In the genomic region with DNA sequence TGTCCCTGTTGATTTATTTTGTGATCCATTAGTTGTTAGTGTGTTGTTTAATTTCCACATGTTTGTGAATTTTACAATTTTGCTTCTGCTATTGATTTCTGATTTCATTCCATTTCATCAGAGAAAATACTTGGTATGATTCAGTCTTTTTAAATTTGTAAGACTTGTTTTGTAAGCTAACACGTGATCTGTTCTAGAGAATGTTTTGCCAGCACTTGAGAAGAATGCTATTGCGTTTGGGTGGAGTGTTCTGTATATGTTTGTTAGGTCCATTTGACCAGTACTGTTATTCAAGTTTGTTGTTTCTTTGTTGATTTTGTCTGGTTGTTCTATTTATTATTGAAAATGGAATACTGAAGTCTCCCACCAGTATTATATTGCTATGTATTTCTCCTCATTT, we compare ENCODE assay signal across 25 cellular contexts. TPM values are rescaled to one million over a fixed set of nuclear protein-coding genes. Genes with fewer than 3 reads are reported as not detected.
A peak's percentile ranks its signal among the peaks of the same experiment; 100 is the strongest.
DNase-seq lines count a peak whose midpoint lies in the region; ATAC-seq and TF ChIP-seq lines count a peak whose summit lies in the region.
"Had no signal": no experiment of that assay in that cellular context is flagged by ENCODE, and none has a peak within 500 bp of the region (broad histone marks: within the 10 kb centered on the region; RNA-seq: fewer than 3 reads in every experiment).

No MANE protein-coding gene starts in this region.

- H2BK5ac ChIP-seq in mesenchymal stem cell (ENCODE audit: low read depth, low read length, poor library complexity, severe bottlenecking): no peak overlapping the region

- no peak overlapping the region for H2BK12ac ChIP-seq in mesenchymal stem cell (ENCODE audit: low read length in 2 of 2)

- H3K9ac ChIP-seq in endodermal cell (ENCODE audit: extremely low read depth, low read length, poor library complexity, severe bottlenecking): no peak overlapping the region
- H3K9ac ChIP-seq in mesenchymal stem cell (ENCODE audit: low read length): peak overlapping the region; percentile 76
- H3K9ac ChIP-seq: KMS-11 had no signal

- H2AK5ac ChIP-seq in mesenchymal stem cell (ENCODE audit: low read length, severe bottlenecking): no peak overlapping the region

- H3K18ac ChIP-seq in mesenchymal stem cell (ENCODE audit: low read depth in 1 of 2, low read length in 2 of 2): no peak overlapping the region

- peaks cover 6% of the 10 kb centered on the region for H3K79me1 ChIP-seq in mesenchymal stem cell (replicated peaks; ENCODE audit: low read length, poor library complexity, severe bottlenecking)

- H3K4me1 ChIP-seq in endodermal cell (ENCODE audit: control insufficient read depth, insufficient read depth, low read length) (no peaks in the 10 kb centered on the region), mesenchymal stem cell (ENCODE audit: control insufficient read depth, insufficient read depth, low read depth, low read length) (peaks cover 6% of the 10 kb centered on the region), upper lobe of right lung (no peaks in the 10 kb centered on the region)

- peaks cover 17% of the 10 kb centered on the region for H3K9me3 Mint-ChIP-seq in endodermal cell

- H3K36me3 Mint-ChIP-seq in endodermal cell (ENCODE audit: low read depth): peaks cover 17% of the 10 kb centered on the region

- intact Hi-C loops in left colon (cut with DNase I, micrococcal nuclease): no loop called here
- intact Hi-C loops in upper lobe of right lung (cut with DNase I): no loop called here

- H3K27me3 ChIP-seq in endodermal cell (ENCODE audit: control insufficient read depth, insufficient read depth, low read length, poor library complexity, severe bottlenecking): no peaks in the 10 kb centered on the region
- no peaks in the 10 kb centered on the region for H3K27me3 ChIP-seq in mesenchymal stem cell (ENCODE audit: control insufficient read depth in 1 of 2, insufficient read depth in 1 of 2, low read length in 2 of 2)
- no peaks in the 10 kb centered on the region for H3K27me3 ChIP-seq in upper lobe of right lung
- H3K27me3 ChIP-seq: adrenal gland, cardiac muscle cell, dorsolateral prefrontal cortex, tibial nerve had no signal

- no peak overlapping the region for H4K8ac ChIP-seq in mesenchymal stem cell (ENCODE audit: low read length)

- H3K4me1 Mint-ChIP-seq in endodermal cell: peaks cover 34% of the 10 kb centered on the region

- no peak overlapping the region for H3K4me2 ChIP-seq in mesenchymal stem cell (ENCODE audit: low read length, poor library complexity, severe bottlenecking)
- H3K4me2 ChIP-seq: A549, KMS-11 had no signal

- H3K27ac ChIP-seq in endodermal cell (ENCODE audit: low read depth, low read length) (no peak overlapping the region), mesenchymal stem cell (ENCODE audit: low read length, poor library complexity, severe bottlenecking) (no peak overlapping the region), upper lobe of right lung (no peak overlapping the region)
- H3K27ac ChIP-seq: A549, adrenal gland, C4-2B, cardiac muscle cell, dorsolateral prefrontal cortex, KMS-11 had no signal

- peak; percentile 85 for DNase-seq in AG10803 (ENCODE audit: low read depth)
- DNase-seq in NCI-H460 (ENCODE audit: extremely low read depth, low read depth): peak; percentile 46
- DNase-seq in endodermal cell: no peak
- peak; percentile 31 for DNase-seq in mesenchymal stem cell
- no peak for DNase-seq in left colon
- no peak for DNase-seq in upper lobe of right lung
- no peak for DNase-seq in activated T-cell treated with anti-CD3 and anti-CD28 coated beads, Interleukin-2, amount 50 U/mL, for 48 hours
- no peak for DNase-seq in stimulated activated CD4-positive, alpha-beta T cell treated with anti-CD3 and anti-CD28 coated beads, Interleukin-4, amount 100 ng/mL, for 24 hours
- DNase-seq: activated CD8-positive, alpha-beta T cell treated with anti-CD3 and anti-CD28 coated beads, Interleukin-2, amount 10 ng/mL, durations not matched to agents 7 days and 5 days; activated gamma-delta T cell treated with Interleukin-2 at 50 U/mL for 16 hours; adrenal gland; dorsolateral prefrontal cortex; mammary epithelial cell; MV-4-11; naive B cell; NCI-H1694; stimulated activated naive CD8-positive, alpha-beta T cell treated with anti-CD3 and anti-CD28 coated beads, Interleukin-15, amount 100 ng/mL, for 72 hours; T1000 had no signal

- H2BK120ac ChIP-seq in mesenchymal stem cell (ENCODE audit: low read depth, low read length): no peak overlapping the region

- no peak for ATAC-seq in left colon
- no peak for ATAC-seq in upper lobe of right lung
- ATAC-seq: A549; activated CD4-positive, CD25-positive, alpha-beta regulatory T cell treated with anti-CD3 and anti-CD28 coated beads, Interleukin-2, amount 50 U/mL, for 24 hours; activated CD8-positive, alpha-beta T cell treated with anti-CD3 and anti-CD28 coated beads, Interleukin-2, amount 10 ng/mL, durations not matched to agents 7 days and 5 days; SK-N-SH treated with all-trans-retinoic acid at 6 μM for 48 hours; stimulated activated naive CD8-positive, alpha-beta T cell treated with anti-CD3 and anti-CD28 coated beads, Interleukin-15, amount 100 ng/mL, for 72 hours had no signal

- WGBS in endodermal cell (ENCODE audit: insufficient coverage in 1 of 2, insufficient read length in 1 of 2), 2 experiments: 78 to 80% methylated on average over 1 to 2 of the region's 2 CpGs
- WGBS in mesenchymal stem cell: 31% methylated on average over 2 of the region's 2 CpGs

- H3K4ac ChIP-seq in mesenchymal stem cell (ENCODE audit: low read depth in 1 of 2, low read length in 2 of 2): no peak overlapping the region

- peak overlapping the region; percentile 7 for H3K4me3 Mint-ChIP-seq in endodermal cell
- H3K4me3 Mint-ChIP-seq: activated CD8-positive, alpha-beta T cell treated with anti-CD3 and anti-CD28 coated beads, Interleukin-2, amount 10 ng/mL, durations not matched to agents 7 days and 5 days; naive B cell; stimulated activated naive CD8-positive, alpha-beta T cell treated with anti-CD3 and anti-CD28 coated beads, Interleukin-15, amount 100 ng/mL, for 72 hours had no signal

- no peak overlapping the region for H3K14ac ChIP-seq in mesenchymal stem cell (ENCODE audit: low read length in 2 of 2)

- no peaks in the 10 kb centered on the region for H3K27me3 Mint-ChIP-seq in endodermal cell (ENCODE audit: insufficient read depth)
- H3K27me3 Mint-ChIP-seq: naive B cell; stimulated activated naive CD8-positive, alpha-beta T cell treated with anti-CD3 and anti-CD28 coated beads, Interleukin-15, amount 100 ng/mL, for 72 hours had no signal

- no peak overlapping the region for H2BK15ac ChIP-seq in mesenchymal stem cell (ENCODE audit: low read depth, poor library complexity, severe bottlenecking)

- no peak overlapping the region for H2AFZ ChIP-seq in mesenchymal stem cell (ENCODE audit: low read depth, low read length)

- H3K9me3 ChIP-seq in endodermal cell (ENCODE audit: control insufficient read depth, low read length) (peaks cover 12% of the 10 kb centered on the region), mesenchymal stem cell (ENCODE audit: control insufficient read depth, low read length) (peaks cover 14% of the 10 kb centered on the region), upper lobe of right lung (peaks cover 8% of the 10 kb centered on the region)

- no peak overlapping the region for H3K23ac ChIP-seq in mesenchymal stem cell (ENCODE audit: low read length in 2 of 2)

- H4K91ac ChIP-seq in mesenchymal stem cell (ENCODE audit: low read length): no peak overlapping the region

- H3K27ac Mint-ChIP-seq in endodermal cell: no peak overlapping the region
- H3K27ac Mint-ChIP-seq: activated CD8-positive, alpha-beta T cell treated with anti-CD3 and anti-CD28 coated beads, Interleukin-2, amount 10 ng/mL, durations not matched to agents 7 days and 5 days had no signal

- H3K4me3 ChIP-seq in AG10803 (ENCODE audit: low read length) (no peak overlapping the region), endodermal cell (ENCODE audit: low read length) (no peak overlapping the region), mesenchymal stem cell (ENCODE audit: insufficient read depth in 1 of 2, low read depth in 1 of 2, low read length in 2 of 2) (no peak overlapping the region), upper lobe of right lung (no peak overlapping the region)
- H3K4me3 ChIP-seq: A549, adrenal gland, cardiac muscle cell, dorsolateral prefrontal cortex, tibial nerve had no signal

- H3K36me3 ChIP-seq in endodermal cell (ENCODE audit: control insufficient read depth, insufficient read depth, low read length) (no peaks in the 10 kb centered on the region), mesenchymal stem cell (ENCODE audit: control insufficient read depth in 1 of 2, insufficient read depth in 2 of 2, low read depth in 1 of 2, low read length in 2 of 2) (no peaks in the 10 kb centered on the region), upper lobe of right lung (no peaks in the 10 kb centered on the region)
- H3K36me3 ChIP-seq: adrenal gland, cardiac muscle cell, tibial nerve had no signal

- TF ChIP-seq CTCF in AG10803 (conservative IDR thresholded peaks at IDR 0.05; ENCODE audit: low read length) (no peak), endodermal cell (conservative IDR thresholded peaks at IDR 0.05) (no peak), upper lobe of right lung (IDR thresholded peaks at IDR 0.05) (no peak)

RNA-seq across cellular contexts. Expression of a gene that starts 53.9 kb away (rescaled TPM):
- 15.7 and 17.6 TPM in 2 replicates for total RNA-seq in NCI-H460 (2014; rRNA removed; shearing (Covaris generic))
- 15.6 and 16.1 TPM in 2 replicates for polyA plus RNA-seq in NCI-H460 (2014; cell fraction: nucleus; rRNA removed)
- total RNA-seq in endodermal cell (10 to 100 TPM; 50.3 to 50.8 TPM), left colon (10 to 100 TPM; 10.0 to 23.4 TPM), upper lobe of right lung (16.2 TPM)
- polyA plus RNA-seq in endodermal cell (2013, experiment 1 of 2): 13.4 TPM
- polyA plus RNA-seq in endodermal cell (2013, experiment 2 of 2): 14.1 TPM
- polyA plus RNA-seq in mesenchymal stem cell (2013, experiment 1 of 2): 12.6 TPM
- polyA plus RNA-seq in mesenchymal stem cell (2013, experiment 2 of 2): 10.5 TPM

Comparison
In these comparisons a context has a peak if more than half of its experiments do, and no peak if none do; other contexts are left out.
1. DNase-seq: peak in AG10803 (single experiment), NCI-H460 (single experiment) and mesenchymal stem cell (single experiment); none in endodermal cell (single experiment), left colon (0 of 2), upper lobe of right lung (single experiment), activated T-cell treated with anti-CD3 and anti-CD28 coated beads, Interleukin-2, amount 50 U/mL, for 48 hours (0 of 2) and stimulated activated CD4-positive, alpha-beta T cell treated with anti-CD3 and anti-CD28 coated beads, Interleukin-4, amount 100 ng/mL, for 24 hours (single experiment).